11 cellular contexts compared by ENCODE assay signal in genomic region chr1:199272107-199272506, GRCh38.
DNase-seq lines count a peak whose midpoint lies in the region; ATAC-seq and TF ChIP-seq lines count a peak whose summit lies in the region.
"Had no signal": no experiment of that assay in that cellular context is flagged by ENCODE, and none has a peak within 500 bp of the region (broad histone marks: within the 10 kb centered on the region; RNA-seq: fewer than 3 reads in every experiment).

No MANE protein-coding gene starts in this region.

- H3K9me3 ChIP-seq in adipocyte (ENCODE audit: control insufficient read depth, low read length): no peaks in the 10 kb centered on the region
- no peaks in the 10 kb centered on the region for H3K9me3 ChIP-seq in upper lobe of left lung
- H3K9me3 ChIP-seq: esophagus muscularis mucosa, transverse colon had no signal

- no peaks in the 10 kb centered on the region for H4K20me1 ChIP-seq in GM23338 (replicated peaks; ENCODE audit: insufficient read depth)

- H3K4me1 ChIP-seq in adipocyte (ENCODE audit: control insufficient read depth, insufficient read depth, low read length): peaks cover 26% of the 10 kb centered on the region
- peaks cover 0 to 11% (median 7%) of the 10 kb centered on the region in 4 donors for H3K4me1 ChIP-seq in upper lobe of left lung
- no peaks in the 10 kb centered on the region for H3K4me1 ChIP-seq in GM23338 (ENCODE audit: insufficient read depth)
- H3K4me1 ChIP-seq: transverse colon had no signal

- peaks cover 5% of the 10 kb centered on the region; the same call in 2 of the 3 replicates for H3K4me1 Mint-ChIP-seq in GM23338
- H3K4me1 Mint-ChIP-seq: activated CD8-positive, alpha-beta memory T cell treated with anti-CD3 and anti-CD28 coated beads, Interleukin-2, amount 10 ng/mL, durations not matched to agents 7 days and 5 days had no signal

- peak in 1 of 4 donors; percentile 68 for TF ChIP-seq EP300 in upper lobe of left lung (IDR thresholded peaks at IDR 0.05)

- H3K4me3 Mint-ChIP-seq in GM23338: no peak overlapping the region
- H3K4me3 Mint-ChIP-seq: activated CD8-positive, alpha-beta memory T cell treated with anti-CD3 and anti-CD28 coated beads, Interleukin-2, amount 10 ng/mL, durations not matched to agents 7 days and 5 days had no signal

- no peak for TF ChIP-seq CTCF in upper lobe of left lung (IDR thresholded peaks at IDR 0.05)
- no peak for TF ChIP-seq CTCF in GM23338 (conservative IDR thresholded peaks at IDR 0.05; ENCODE audit: low read depth in 2 of 2)

- H3K36me3 Mint-ChIP-seq in GM23338 (ENCODE audit: low read depth): no peaks in the 10 kb centered on the region
- H3K36me3 Mint-ChIP-seq: activated CD8-positive, alpha-beta memory T cell treated with anti-CD3 and anti-CD28 coated beads, Interleukin-2, amount 10 ng/mL, durations not matched to agents 7 days and 5 days had no signal

- ATAC-seq in upper lobe of left lung (ENCODE audit: low FRiP score in 2 of 2): peak; percentile 52 to 60
- ATAC-seq in GM23338: no peak
- ATAC-seq: activated CD8-positive, alpha-beta memory T cell treated with anti-CD3 and anti-CD28 coated beads, Interleukin-2, amount 10 ng/mL, durations not matched to agents 7 days and 5 days had no signal

- H3F3A ChIP-seq in GM23338 (replicated peaks; ENCODE audit: low read depth): no peaks in the 10 kb centered on the region

- POLR2A ChIA-PET in HEK293T (lab: Yijun Ruan, JAX): no interaction called here

- H3K27ac Mint-ChIP-seq in GM23338: no peak overlapping the region
- H3K27ac Mint-ChIP-seq: activated CD8-positive, alpha-beta memory T cell treated with anti-CD3 and anti-CD28 coated beads, Interleukin-2, amount 10 ng/mL, durations not matched to agents 7 days and 5 days had no signal

- DNase-seq in HS-27A (ENCODE audit: low read depth) (peak; percentile 30), adipocyte (ENCODE audit: low read depth) (peak; percentile 94), iris pigment epithelial cell (ENCODE audit: low read depth) (peak; percentile 97), upper lobe of left lung (peak in 1 of 2 donors; percentile 22), HEK293T (ENCODE audit: extremely low spot score) (no peak), GM23338 (ENCODE audit: low spot score) (no peak), NCI-H345 (lab: John Stamatoyannopoulos, UW) (no peak)
- DNase-seq: activated CD8-positive, alpha-beta memory T cell treated with anti-CD3 and anti-CD28 coated beads, Interleukin-2, amount 10 ng/mL, durations not matched to agents 7 days and 5 days; NCI-H1105 treated with DMSO at 0.1 percent for 48 hours; transverse colon had no signal

- H3K27me3 Mint-ChIP-seq in GM23338 (ENCODE audit: insufficient read depth, low read depth, poor library complexity): peaks cover 2% of the 10 kb centered on the region

- no peak overlapping the region for H2AFZ ChIP-seq in GM23338

- H3K27ac ChIP-seq in upper lobe of left lung (peak overlapping the region in 2 of 4 donors; percentile 4 to 36), GM23338 (ENCODE audit: low read depth) (no peak overlapping the region)
- H3K27ac ChIP-seq: esophagus muscularis mucosa, transverse colon had no signal

- CTCF ChIA-PET in HEK293T (lab: Yijun Ruan, JAX): no interaction called here

- no peak for TF ChIP-seq POLR2A in upper lobe of left lung (IDR thresholded peaks at IDR 0.05)

- H3K36me3 ChIP-seq in adipocyte (ENCODE audit: control insufficient read depth, insufficient read depth, low read length, severe bottlenecking) (no peaks in the 10 kb centered on the region), upper lobe of left lung (no peaks in the 10 kb centered on the region), GM23338 (ENCODE audit: insufficient read depth) (no peaks in the 10 kb centered on the region)
- H3K36me3 ChIP-seq: esophagus muscularis mucosa, transverse colon had no signal

- H3K9me2 ChIP-seq in GM23338 (ENCODE audit: insufficient read depth): peaks cover 8% of the 10 kb centered on the region; the same call in 1 of the 2 replicates

- H3K4me3 ChIP-seq in adipocyte (ENCODE audit: low read length): peak overlapping the region; percentile 48
- H3K4me3 ChIP-seq in upper lobe of left lung: no peak overlapping the region
- H3K4me3 ChIP-seq in GM23338: no peak overlapping the region
- H3K4me3 ChIP-seq: esophagus muscularis mucosa, transverse colon had no signal

- H3K9ac ChIP-seq in adipocyte (ENCODE audit: low read length): no peak overlapping the region

- no peaks in the 10 kb centered on the region; the same call in 2 of the 3 replicates for H3K9me3 Mint-ChIP-seq in GM23338

- H3K27me3 ChIP-seq in adipocyte (replicated peaks; ENCODE audit: control insufficient read depth, insufficient read depth, low read length) (no peaks in the 10 kb centered on the region), upper lobe of left lung (no peaks in the 10 kb centered on the region), GM23338 (ENCODE audit: insufficient read depth) (no peaks in the 10 kb centered on the region)
- H3K27me3 ChIP-seq: esophagus muscularis mucosa, transverse colon had no signal

- WGBS in upper lobe of left lung, 2 donors: 48 to 62% methylated on average over 3 of the region's 3 CpGs

- no peaks in the 10 kb centered on the region for H3K79me2 ChIP-seq in GM23338 (replicated peaks; ENCODE audit: insufficient read depth)

- H3K4me2 ChIP-seq in GM23338: no peak overlapping the region

TF ChIP-seq in HEK293T, 16 proteins besides CTCF, POLR2A, EP300 and RAD21:
- no peak for TF ChIP-seq SP1 (IDR thresholded peaks at IDR 0.05)
- TF ChIP-seq ARNT (IDR thresholded peaks at IDR 0.05): no peak
- no peak for TF ChIP-seq FOXM1 (IDR thresholded peaks at IDR 0.05; ENCODE audit: borderline replicate concordance)
- TF ChIP-seq SUZ12 (IDR thresholded peaks at IDR 0.05): no peak
- TF ChIP-seq ZNF384 (IDR thresholded peaks at IDR 0.05): no peak
- no peak for TF ChIP-seq L3MBTL2 (conservative IDR thresholded peaks at IDR 0.05)
- no peak for TF ChIP-seq NFRKB (IDR thresholded peaks at IDR 0.05)
- TF ChIP-seq LEF1 (IDR thresholded peaks at IDR 0.05; ENCODE audit: borderline replicate concordance): no peak
- TF ChIP-seq TARDBP (IDR thresholded peaks at IDR 0.05): no peak

TF ChIP-seq in GM23338, 12 proteins besides CTCF, POLR2A, EP300 and RAD21:
- TF ChIP-seq ETS1 (IDR thresholded peaks at IDR 0.05): no peak

Comparison
In these comparisons a context has a peak if more than half of its experiments do, and no peak if none do; other contexts are left out.
1. DNase-seq: peak in HS-27A (single experiment), adipocyte (single experiment) and iris pigment epithelial cell (single experiment); none in HEK293T (single experiment), GM23338 (single experiment) and NCI-H345 (single experiment).